Comparison of ENCODE assay signal across 8 cellular contexts in the genomic region with DNA sequence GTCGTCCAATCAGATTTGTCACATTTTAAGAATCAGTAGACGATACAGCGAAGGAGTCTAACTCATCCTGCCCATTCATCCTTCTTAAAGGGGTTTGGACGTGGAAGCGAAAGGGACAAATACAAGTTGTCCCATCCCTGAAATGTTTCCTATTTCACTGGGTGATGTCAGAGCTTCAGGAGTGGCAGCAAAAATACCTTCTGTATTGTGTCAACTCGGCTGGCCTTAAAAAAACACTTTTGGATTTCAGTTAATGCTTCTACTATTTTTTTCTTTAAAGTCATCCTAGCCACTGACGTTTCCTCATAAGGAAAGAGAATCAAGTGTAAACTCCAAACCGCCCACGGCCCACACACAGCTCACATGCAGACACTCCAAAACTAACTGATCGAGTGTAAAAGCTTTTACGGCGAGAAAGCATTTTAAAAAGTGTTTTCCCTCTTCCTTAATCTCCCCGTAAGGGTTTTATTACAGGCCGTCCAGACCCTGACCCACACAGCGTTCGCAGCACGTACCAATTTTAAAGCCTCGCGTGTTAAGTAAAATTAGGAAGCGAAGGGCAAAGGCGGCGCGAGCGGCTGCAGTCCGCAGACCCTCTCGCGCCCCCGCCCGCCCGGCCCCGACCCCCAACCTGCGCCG. TPM values are rescaled to one million over a fixed set of nuclear protein-coding genes. Genes with fewer than 3 reads are reported as not detected.
A peak's percentile ranks its signal among the peaks of the same experiment; 100 is the strongest.
DNase-seq lines count a peak whose midpoint lies in the region; ATAC-seq and TF ChIP-seq lines count a peak whose summit lies in the region.

No MANE protein-coding gene starts in this region.

- H3K36me3 ChIP-seq in SU-DHL-6 (ENCODE audit: low read length) = peaks cover 10% of the 10 kb centered on the region; the same call in 1 of the 2 replicates

- no peaks in the 10 kb centered on the region for H3K9me3 ChIP-seq in SU-DHL-6 (ENCODE audit: insufficient read depth, low read length)

- peak; percentile 2 for DNase-seq in activated gamma-delta T cell treated with anti-CD3 and anti-CD28 coated beads, Interleukin-2, amount 50 U/mL, for 16 hours (ENCODE audit: low read depth)
- no peak for DNase-seq in activated gamma-delta T cell treated with Interleukin-2 at 50 U/mL for 16 hours
- peak; percentile 29 for DNase-seq in cerebellum (ENCODE audit: low spot score)
- peak; percentile 62 for DNase-seq in left kidney (ENCODE audit: low read depth, low spot score)
- peak; percentile 25 to 31 for DNase-seq in stimulated activated CD4-positive, alpha-beta T cell treated with anti-CD3 and anti-CD28 coated beads, Interleukin-2, amount 100 ng/mL, for 48 hours

- ATAC-seq in HG03175 (IDR thresholded peaks at IDR 0.05; ENCODE audit: unreplicated experiment) (peak; percentile 2), HG03521 (IDR thresholded peaks at IDR 0.05; ENCODE audit: unreplicated experiment) (no peak)

- H3K4me2 ChIP-seq in SU-DHL-6 (ENCODE audit: low read depth, low read length, poor library complexity, severe bottlenecking) = peak overlapping the region; percentile 62

- H3K9ac ChIP-seq in SU-DHL-6 (ENCODE audit: low read length) = peak overlapping the region; percentile 71

- no peaks in the 10 kb centered on the region for H3K27me3 ChIP-seq in SU-DHL-6 (ENCODE audit: low read length)

- no peaks in the 10 kb centered on the region for H3K9me2 ChIP-seq in SU-DHL-6 (replicated peaks; ENCODE audit: insufficient read depth, low read length)

- no peaks in the 10 kb centered on the region for H3K79me2 ChIP-seq in SU-DHL-6 (ENCODE audit: insufficient read depth, low read length)

- H3F3A ChIP-seq in SU-DHL-6 (ENCODE audit: insufficient read depth) = peaks cover 9% of the 10 kb centered on the region

- no peaks in the 10 kb centered on the region for H4K20me1 ChIP-seq in SU-DHL-6 (ENCODE audit: low read depth, low read length)

- TF ChIP-seq CTCF in SU-DHL-6 (IDR thresholded peaks at IDR 0.05; ENCODE audit: insufficient read depth, low read length, poor library complexity, severe bottlenecking) = no peak

- peak overlapping the region; percentile 87 for H2AFZ ChIP-seq in SU-DHL-6 (ENCODE audit: low read depth, low read length, severe bottlenecking)

- H3K4me3 ChIP-seq in SU-DHL-6 (ENCODE audit: insufficient read depth, low read length, poor library complexity, severe bottlenecking) = peak overlapping the region; percentile 61

- H3K27ac ChIP-seq in SU-DHL-6 (ENCODE audit: low read depth, low read length) = no peak overlapping the region

RNA-seq across cellular contexts. Expression of a gene that starts 0.6 kb away (rescaled TPM):
- total RNA-seq in cerebellum = 38.2 TPM
